Comparison of ENCODE assay signal across 18 cellular contexts in genomic region chr9:34037626-34038025, GRCh38. TPM values are rescaled to one million over a fixed set of nuclear protein-coding genes. Genes with fewer than 3 reads are reported as not detected.
DNase-seq lines count a peak whose midpoint lies in the region; ATAC-seq and TF ChIP-seq lines count a peak whose summit lies in the region.
"Had no signal": no experiment of that assay in that cellular context is flagged by ENCODE, and none has a peak within 500 bp of the region (broad histone marks: within the 10 kb centered on the region; RNA-seq: fewer than 3 reads in every experiment).

No MANE protein-coding gene starts in this region.

- no peaks in the 10 kb centered on the region for H3K9me3 Mint-ChIP-seq in activated CD4-positive, alpha-beta T cell treated with anti-CD3 and anti-CD28 coated beads, Interleukin-2, amount 10 ng/mL, durations not matched to agents 24 days and 14 days

- no peaks in the 10 kb centered on the region for H3K27me3 Mint-ChIP-seq in T-helper 17 cell
- no peaks in the 10 kb centered on the region for H3K27me3 Mint-ChIP-seq in activated CD4-positive, alpha-beta T cell treated with anti-CD3 and anti-CD28 coated beads, Interleukin-2, amount 10 ng/mL, durations not matched to agents 24 days and 14 days

- H3K4me3 Mint-ChIP-seq in T-helper 17 cell = no peak overlapping the region
- H3K4me3 Mint-ChIP-seq in activated CD4-positive, alpha-beta T cell treated with anti-CD3 and anti-CD28 coated beads, Interleukin-2, amount 10 ng/mL, durations not matched to agents 24 days and 14 days = no peak overlapping the region

- no peaks in the 10 kb centered on the region for H3K36me3 Mint-ChIP-seq in T-helper 17 cell (ENCODE audit: low read depth)
- H3K36me3 Mint-ChIP-seq in activated CD4-positive, alpha-beta T cell treated with anti-CD3 and anti-CD28 coated beads, Interleukin-2, amount 10 ng/mL, durations not matched to agents 24 days and 14 days (ENCODE audit: low read depth) = peaks cover 24% of the 10 kb centered on the region

- H3K4me1 ChIP-seq in mucosa of descending colon (ENCODE audit: low read depth) = no peaks in the 10 kb centered on the region
- H3K4me1 ChIP-seq: HAP-1 had no signal

- no peaks in the 10 kb centered on the region for H3K36me3 ChIP-seq in mucosa of descending colon (ENCODE audit: low read depth)

- no peaks in the 10 kb centered on the region for H3K9me3 ChIP-seq in T-helper 17 cell (ENCODE audit: control insufficient read depth, low read length, poor library complexity, severe bottlenecking)
- H3K9me3 ChIP-seq in mucosa of descending colon = no peaks in the 10 kb centered on the region
- H3K9me3 ChIP-seq: HAP-1 had no signal

- TF ChIP-seq CTCF in mucosa of descending colon (IDR thresholded peaks at IDR 0.05) = no peak

- ATAC-seq in T-helper 17 cell = no peak
- peak; percentile 36 for ATAC-seq in mucosa of descending colon
- no peak for ATAC-seq in GM18519 (IDR thresholded peaks at IDR 0.05; ENCODE audit: low FRiP score, unreplicated experiment)
- ATAC-seq in HG03469 (IDR thresholded peaks at IDR 0.05; ENCODE audit: unreplicated experiment) = no peak
- ATAC-seq: Panc1, Right ventricle myocardium inferior had no signal

- peak overlapping the region; percentile 37 for H3K27ac Mint-ChIP-seq in T-helper 17 cell
- no peak overlapping the region for H3K27ac Mint-ChIP-seq in activated CD4-positive, alpha-beta T cell treated with anti-CD3 and anti-CD28 coated beads, Interleukin-2, amount 10 ng/mL, durations not matched to agents 24 days and 14 days

- intact Hi-C loops in mucosa of descending colon (cut with DNase I, micrococcal nuclease) = no loop called here
- intact Hi-C loops in activated CD4-positive, alpha-beta T cell treated with anti-CD3 and anti-CD28 coated beads, Interleukin-2, amount 10 ng/mL, durations not matched to agents 24 days and 14 days (cut with micrococcal nuclease) = no loop called here

- peaks cover 15% of the 10 kb centered on the region for H3K4me1 Mint-ChIP-seq in T-helper 17 cell
- peaks cover 14% of the 10 kb centered on the region for H3K4me1 Mint-ChIP-seq in activated CD4-positive, alpha-beta T cell treated with anti-CD3 and anti-CD28 coated beads, Interleukin-2, amount 10 ng/mL, durations not matched to agents 24 days and 14 days

- DNase-seq in NCI-H510A treated with DMSO at 0.1 percent for 48 hours (lab: John Stamatoyannopoulos, UW) (peak; percentile 82), NCI-H510A (lab: John Stamatoyannopoulos, UW) (no peak), NCI-H2029 (lab: John Stamatoyannopoulos, UW) (peak; percentile 85), T-helper 17 cell (no peak), mucosa of descending colon (no peak)
- DNase-seq in activated CD4-positive, alpha-beta T cell treated with anti-CD3 and anti-CD28 coated beads, Interleukin-2, amount 10 ng/mL, durations not matched to agents 24 days and 14 days = no peak
- DNase-seq: C1 segment of cervical spinal cord, DMS 273 treated with DMSO at 0.1 percent for 48 hours, NCI-H146, NCI-H2107, NCI-H345, T-helper 1 cell had no signal

- H3K4me3 ChIP-seq in mucosa of descending colon = no peak overlapping the region
- H3K4me3 ChIP-seq: HAP-1, SK-N-MC had no signal

RNA-seq across cellular contexts. Expression of gene UBAP2, which starts 11.1 kb away (rescaled TPM):
- 10 to 100 TPM; 33.9 to 37.3 TPM for total RNA-seq in T-helper 17 cell
- 10 to 100 TPM; 33.9 to 39.1 (median 35.9) TPM for total RNA-seq in mucosa of descending colon
- total RNA-seq in activated CD4-positive, alpha-beta T cell treated with anti-CD3 and anti-CD28 coated beads, Interleukin-2, amount 10 ng/mL, durations not matched to agents 24 days and 14 days = 51.8 and 55.6 TPM in 2 replicates

Comparison
In these comparisons a context has a peak if more than half of its experiments do, and no peak if none do; other contexts are left out.
1. DNase-seq: peak in NCI-H510A treated with DMSO at 0.1 percent for 48 hours (single experiment) and NCI-H2029 (single experiment); none in NCI-H510A (single experiment), T-helper 17 cell (0 of 3), mucosa of descending colon (0 of 3) and activated CD4-positive, alpha-beta T cell treated with anti-CD3 and anti-CD28 coated beads, Interleukin-2, amount 10 ng/mL, durations not matched to agents 24 days and 14 days (single experiment).